In the genomic region with DNA sequence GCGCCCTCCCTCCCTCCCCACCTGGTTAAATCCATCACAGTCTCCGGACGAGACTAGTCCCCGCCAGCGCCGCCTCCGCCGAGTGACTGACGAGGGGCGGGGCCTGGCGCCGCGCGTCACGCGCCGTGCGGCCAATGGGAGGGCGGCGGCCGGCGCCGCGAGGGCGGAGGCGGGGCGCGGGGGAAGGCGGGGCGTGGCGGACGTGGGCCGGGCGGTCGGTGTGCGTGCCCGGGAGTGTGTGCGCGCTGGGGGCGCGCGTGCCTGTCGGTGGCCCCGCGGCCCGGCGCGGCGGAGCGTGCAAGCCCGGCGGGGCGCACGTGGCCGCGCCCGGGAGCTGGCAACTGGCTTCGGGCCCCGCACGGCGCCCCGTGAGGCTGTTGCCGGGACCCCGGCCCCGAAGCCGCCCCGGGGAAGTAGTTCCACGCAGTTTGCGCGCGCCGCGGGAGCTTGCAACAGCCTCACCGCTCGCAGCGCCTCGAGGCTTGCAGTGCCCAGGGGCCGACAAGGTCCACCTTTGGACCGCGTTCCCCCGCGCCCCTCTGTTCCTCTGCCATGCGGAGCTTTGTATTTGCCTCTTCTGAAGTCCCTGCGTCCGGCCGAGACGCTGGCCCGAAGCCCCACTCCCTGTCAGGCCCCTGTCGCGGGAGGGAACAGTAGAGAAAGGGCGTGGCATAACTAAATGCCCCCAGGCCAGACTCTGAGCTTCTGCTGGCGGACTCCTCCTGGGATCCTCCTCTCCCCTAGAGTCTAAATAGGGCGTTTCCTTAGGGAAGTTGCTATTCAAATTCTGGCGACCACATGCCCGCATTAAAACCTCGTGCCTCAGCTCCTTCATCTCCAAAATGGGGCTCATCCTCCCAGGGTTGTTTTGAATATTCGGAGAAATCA, we compare ENCODE assay signal across 8 cellular contexts. TPM values are rescaled to one million over a fixed set of nuclear protein-coding genes. Genes with fewer than 3 reads are reported as not detected.
DNase-seq lines count a peak whose midpoint lies in the region; ATAC-seq and TF ChIP-seq lines count a peak whose summit lies in the region.

No MANE protein-coding gene starts in this region.

- H3K4me3 ChIP-seq in AG04450 (ENCODE audit: low read depth, low read length): peak overlapping the region; percentile 86

- CTCF ChIA-PET in AG04450 (lab: Charles Lee): interaction anchor here (0.9 kb wide), 1 partner anchor 375 kb away, joined by 3 read pairs; no protein-coding TSS in a partner anchor

- H3K27me3 ChIP-seq in AG04450 (ENCODE audit: control insufficient read depth, insufficient read depth, low read length): peaks cover 11% of the 10 kb centered on the region

- H3K9me3 ChIP-seq in AG04450 (ENCODE audit: control insufficient read depth, insufficient read depth, low read length): peaks cover 4% of the 10 kb centered on the region; the same call in 1 of the 2 replicates

- DNase-seq in AG04450 (ENCODE audit: low read depth, low spot score) (peak; percentile 47), NCI-H2227 treated with DMSO at 0.1 percent for 48 hours (lab: John Stamatoyannopoulos, UW) (peak; percentile 67), cerebellum (ENCODE audit: low spot score) (peak; percentile 95), kidney glomerular epithelial cell (lab: John Stamatoyannopoulos, UW) (peak; percentile 71)
- peak; percentile 92 for DNase-seq in activated CD4-positive, alpha-beta T cell treated with anti-CD3 and anti-CD28 coated beads for 1 hour
- peak; percentile 93 for DNase-seq in stimulated activated CD4-positive, alpha-beta T cell treated with anti-CD3 and anti-CD28 coated beads, Interleukin-15, amount 100 ng/mL, for 24 hours

- no peak overlapping the region for H3K27ac ChIP-seq in AG04450 (ENCODE audit: low read depth, low read length)

- TF ChIP-seq CTCF in AG04450 (IDR thresholded peaks at IDR 0.05; ENCODE audit: low read depth, low read length): no peak

- POLR2A ChIA-PET in AG04450 (lab: Yijun Ruan, JAX): interaction anchor here (0.6 to 1.1 kb wide), 3 partner anchors 40 to 255 kb away, joined by 3 to 9 read pairs (median 4); no protein-coding TSS in a partner anchor

- peak; percentile 93 for ATAC-seq in GM18868 (IDR thresholded peaks at IDR 0.05; ENCODE audit: unreplicated experiment)
- peak; percentile 86 for ATAC-seq in HG03095 (IDR thresholded peaks at IDR 0.05; ENCODE audit: unreplicated experiment)

RNA-seq across cellular contexts. Expression of a gene that starts 0.9 kb away (rescaled TPM):
- 10.3 and 13.7 TPM in 2 replicates for polyA plus RNA-seq in AG04450 (2011; rRNA removed)
- polyA minus RNA-seq in AG04450 (2011; rRNA and poly(A)+ RNA removed): 9.2 and 12.9 TPM in 2 replicates
- 22.2 TPM for total RNA-seq in cerebellum
